16 cellular contexts compared by ENCODE assay signal in the genomic region with DNA sequence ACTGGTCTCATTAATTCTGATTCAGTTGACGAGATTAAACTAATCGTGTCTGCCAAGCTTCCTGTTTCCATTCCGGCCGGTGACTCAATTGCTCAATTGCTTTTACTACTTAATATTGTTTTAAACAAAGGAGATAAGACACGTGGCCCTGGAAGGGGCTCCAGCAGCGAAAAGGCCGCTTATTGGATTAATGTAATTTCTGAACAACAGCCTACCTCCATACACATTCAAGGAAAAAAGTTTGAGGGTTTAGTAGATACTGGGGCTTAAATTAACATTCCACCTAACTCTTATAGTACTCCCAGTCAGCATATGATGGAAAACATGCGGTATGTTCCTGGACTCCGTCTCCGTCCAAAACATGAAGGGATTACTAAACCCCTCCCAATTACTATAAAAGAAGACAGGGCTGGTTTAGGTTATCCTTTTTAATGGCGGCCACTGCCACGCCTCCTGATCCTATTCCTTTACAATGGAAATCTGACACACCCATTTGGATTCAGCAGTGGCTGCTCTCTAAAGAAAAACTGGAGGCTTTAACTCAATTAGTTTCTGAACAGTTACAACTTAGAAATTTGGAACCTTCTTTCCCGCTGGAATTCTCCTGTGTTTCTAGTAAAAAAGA. TPM values are rescaled to one million over a fixed set of nuclear protein-coding genes. Genes with fewer than 3 reads are reported as not detected.
DNase-seq lines count a peak whose midpoint lies in the region; ATAC-seq and TF ChIP-seq lines count a peak whose summit lies in the region.
"Had no signal": no experiment of that assay in that cellular context is flagged by ENCODE, and none has a peak within 500 bp of the region (broad histone marks: within the 10 kb centered on the region; RNA-seq: fewer than 3 reads in every experiment).

No MANE protein-coding gene starts in this region.

- peaks cover 75% of the 10 kb centered on the region for H3K79me2 ChIP-seq in hepatocyte
- H3K79me2 ChIP-seq in mammary epithelial cell (ENCODE audit: insufficient read depth, low read length) = peaks cover 16% of the 10 kb centered on the region

- H3K36me3 ChIP-seq in hepatocyte (replicated peaks; ENCODE audit: insufficient read depth, low read depth) (no peaks in the 10 kb centered on the region), mammary epithelial cell (ENCODE audit: insufficient read depth, low read length) (no peaks in the 10 kb centered on the region)

- peak; percentile 69 for DNase-seq in DMS153 treated with DMSO at 0.1 percent for 48 hours (lab: John Stamatoyannopoulos, UW; ENCODE audit: unreplicated experiment)
- DNase-seq in NCI-H82 treated with DMSO at 0.1 percent for 48 hours (lab: John Stamatoyannopoulos, UW; ENCODE audit: unreplicated experiment) = peak; percentile 98
- no peak for DNase-seq in hepatocyte (ENCODE audit: low spot score)
- peak; percentile 37 for DNase-seq in retinal pigment epithelial cell (ENCODE audit: low read depth)
- no peak for DNase-seq in mammary epithelial cell
- DNase-seq in dorsolateral prefrontal cortex = no peak
- no peak for DNase-seq in stimulated activated effector memory CD8-positive, alpha-beta T cell treated with anti-CD3 and anti-CD28 coated beads, Interleukin-12 subunit alpha, Interleukin-12 subunit beta, amount 100 ng/mL, for 72 hours (ENCODE audit: low spot score in 2 of 2)
- DNase-seq: C1 segment of cervical spinal cord, COR-L47, DMS79 treated with DMSO at 0.1 percent for 48 hours, MV-4-11, NCI-H1436, NCI-H2081 treated with DMSO at 0.1 percent for 48 hours, NCI-H2227 treated with DMSO at 0.1 percent for 48 hours, NCI-H69, PC-9 had no signal

- no peaks in the 10 kb centered on the region for H4K20me1 ChIP-seq in hepatocyte (ENCODE audit: insufficient read depth, poor library complexity, severe bottlenecking)
- no peaks in the 10 kb centered on the region for H4K20me1 ChIP-seq in mammary epithelial cell (ENCODE audit: insufficient read depth, low read length)

- no peak overlapping the region for H2AFZ ChIP-seq in hepatocyte
- H2AFZ ChIP-seq in mammary epithelial cell (ENCODE audit: low read depth, low read length) = no peak overlapping the region
- H2AFZ ChIP-seq: PC-9 had no signal

- dilution Hi-C loops in mammary epithelial cell (cut with HindIII; ENCODE audit: low sequenced_read_pairs) = no loop called here

- H3K9me3 ChIP-seq in hepatocyte (ENCODE audit: low read depth) (no peaks in the 10 kb centered on the region), mammary epithelial cell (replicated peaks; ENCODE audit: insufficient read depth, low read length) (peaks cover 2% of the 10 kb centered on the region)

- H3K4me1 Mint-ChIP-seq in stimulated activated effector memory CD8-positive, alpha-beta T cell treated with anti-CD3 and anti-CD28 coated beads, Interleukin-12 subunit alpha, Interleukin-12 subunit beta, amount 100 ng/mL, for 72 hours = peaks cover 15% of the 10 kb centered on the region

- H3K27me3 ChIP-seq in hepatocyte (no peaks in the 10 kb centered on the region), mammary epithelial cell (ENCODE audit: insufficient read depth, low read length) (no peaks in the 10 kb centered on the region), dorsolateral prefrontal cortex (no peaks in the 10 kb centered on the region)

- 58% methylated on average over 13 of the region's 13 CpGs for WGBS in hepatocyte (ENCODE audit: low lambda C conversion rate, missing lambda C conversion rate)
- WGBS in mammary epithelial cell (ENCODE audit: low coverage, missing lambda C conversion rate) = 97% methylated on average over 13 of the region's 13 CpGs

- no peak overlapping the region for H3K27ac Mint-ChIP-seq in stimulated activated effector memory CD8-positive, alpha-beta T cell treated with anti-CD3 and anti-CD28 coated beads, Interleukin-12 subunit alpha, Interleukin-12 subunit beta, amount 100 ng/mL, for 72 hours

- H3K36me3 Mint-ChIP-seq in stimulated activated effector memory CD8-positive, alpha-beta T cell treated with anti-CD3 and anti-CD28 coated beads, Interleukin-12 subunit alpha, Interleukin-12 subunit beta, amount 100 ng/mL, for 72 hours = no peaks in the 10 kb centered on the region

- H3K4me3 Mint-ChIP-seq in stimulated activated effector memory CD8-positive, alpha-beta T cell treated with anti-CD3 and anti-CD28 coated beads, Interleukin-12 subunit alpha, Interleukin-12 subunit beta, amount 100 ng/mL, for 72 hours = no peak overlapping the region

- H3K4me3 ChIP-seq in hepatocyte = no peak overlapping the region
- no peak overlapping the region for H3K4me3 ChIP-seq in retinal pigment epithelial cell (ENCODE audit: low read length)
- no peak overlapping the region for H3K4me3 ChIP-seq in mammary epithelial cell (replicated peaks in 1 of 3; ENCODE audit: insufficient read depth in 1 of 3, low read depth in 2 of 3, low read length in 3 of 3)
- no peak overlapping the region for H3K4me3 ChIP-seq in dorsolateral prefrontal cortex
- H3K4me3 ChIP-seq: PC-9 had no signal

- no TSS peak for BruUV-seq in mammary epithelial cell (replicated peaks; lab: Mats Ljungman, UMichigan)

- ATAC-seq in stimulated activated effector memory CD8-positive, alpha-beta T cell treated with anti-CD3 and anti-CD28 coated beads, Interleukin-12 subunit alpha, Interleukin-12 subunit beta, amount 100 ng/mL, for 72 hours = no peak

- H3K4me1 ChIP-seq in hepatocyte (ENCODE audit: insufficient read depth) (peaks cover 7% of the 10 kb centered on the region), mammary epithelial cell (ENCODE audit: insufficient read depth, low read length) (peaks cover 3% of the 10 kb centered on the region)

- CTCF ChIA-PET in mammary epithelial cell (lab: Charles Lee; ENCODE audit: low non-redundant PET) = no interaction called here

- in situ Hi-C loops in mammary epithelial cell (cut with MboI; ENCODE audit: low sequenced_read_pairs in 2 of 2) = no loop called here

- no peaks in the 10 kb centered on the region for H3K9me2 ChIP-seq in hepatocyte (replicated peaks; ENCODE audit: insufficient read depth)

- peaks cover 7% of the 10 kb centered on the region for H3K9me3 Mint-ChIP-seq in stimulated activated effector memory CD8-positive, alpha-beta T cell treated with anti-CD3 and anti-CD28 coated beads, Interleukin-12 subunit alpha, Interleukin-12 subunit beta, amount 100 ng/mL, for 72 hours

- peak overlapping the region; percentile 31 for H3K27ac ChIP-seq in hepatocyte
- H3K27ac ChIP-seq in mammary epithelial cell (ENCODE audit: insufficient read depth, low read depth, low read length) = no peak overlapping the region
- H3K27ac ChIP-seq in dorsolateral prefrontal cortex = no peak overlapping the region
- H3K27ac ChIP-seq: PC-9 had no signal

- H3K9ac ChIP-seq in mammary epithelial cell (ENCODE audit: insufficient read depth, low read length) = no peak overlapping the region

- H3K4me2 ChIP-seq in hepatocyte (no peak overlapping the region), mammary epithelial cell (ENCODE audit: insufficient read depth, low read depth, low read length) (no peak overlapping the region)
- H3K4me2 ChIP-seq: PC-9 had no signal

- intact Hi-C loops in mammary epithelial cell (cut with micrococcal nuclease) = no loop called here
- intact Hi-C loops in dorsolateral prefrontal cortex (cut with DNase I) = no loop called here

- no peak for TF ChIP-seq CTCF in hepatocyte (IDR thresholded peaks at IDR 0.05; ENCODE audit: poor library complexity)
- TF ChIP-seq CTCF in retinal pigment epithelial cell (conservative IDR thresholded peaks at IDR 0.05; ENCODE audit: low read depth, low read length) = no peak
- no peak for TF ChIP-seq CTCF in mammary epithelial cell (conservative IDR thresholded peaks at IDR 0.05 in 1 of 2, IDR thresholded peaks at IDR 0.05 in 1 of 2; ENCODE audit: extremely low read depth in 1 of 2, insufficient read depth in 1 of 2, low read depth in 1 of 2, low read length in 2 of 2)
- no peak for TF ChIP-seq CTCF in dorsolateral prefrontal cortex (IDR thresholded peaks at IDR 0.05 in 54 of 56, conservative IDR thresholded peaks at IDR 0.05 in 2 of 56; ENCODE audit: low read depth in 1 of 56, partially characterized antibody in 56 of 56)

RNA-seq across cellular contexts. Expression of gene VPS54, which starts 27.1 kb away (rescaled TPM):
- total RNA-seq in hepatocyte (36.2 and 40.5 TPM in 2 replicates), mammary epithelial cell (10 to 100 TPM; 12.3 to 15.3 TPM), dorsolateral prefrontal cortex (10 to 100 TPM; 11.8 to 23.3 (median 17.3) TPM)
- polyA plus RNA-seq in hepatocyte (14.5 and 17.4 TPM in 2 replicates), mammary epithelial cell (5.9 TPM)
- polyA minus RNA-seq in mammary epithelial cell = 13.4 TPM

Comparison
In these comparisons a context has a peak if more than half of its experiments do, and no peak if none do; other contexts are left out.
1. DNase-seq: peak in DMS153 treated with DMSO at 0.1 percent for 48 hours (single experiment), NCI-H82 treated with DMSO at 0.1 percent for 48 hours (single experiment) and retinal pigment epithelial cell (single experiment); none in hepatocyte (single experiment), mammary epithelial cell (single experiment), dorsolateral prefrontal cortex (0 of 10) and stimulated activated effector memory CD8-positive, alpha-beta T cell treated with anti-CD3 and anti-CD28 coated beads, Interleukin-12 subunit alpha, Interleukin-12 subunit beta, amount 100 ng/mL, for 72 hours (0 of 2).